Comparison of ENCODE assay signal across 7 cellular contexts in genomic region chr2:160324161-160324768, GRCh38.
DNase-seq lines count a peak whose midpoint lies in the region; ATAC-seq and TF ChIP-seq lines count a peak whose summit lies in the region.

No MANE protein-coding gene starts in this region.

- ATAC-seq in HG03354 (IDR thresholded peaks at IDR 0.05; ENCODE audit: poor library complexity, severe bottlenecking, unreplicated experiment) (peak; percentile 59), GM19328 (IDR thresholded peaks at IDR 0.05; ENCODE audit: unreplicated experiment) (no peak)

- peaks cover 10% of the 10 kb centered on the region for H3K36me3 ChIP-seq in SJSA1

- H3K4me1 Mint-ChIP-seq in immature natural killer cell = peaks cover 89 to 98% of the 10 kb centered on the region in 2 donors

- H3K4me1 ChIP-seq in SJSA1 (replicated peaks) = peaks cover 50% of the 10 kb centered on the region

- H3K4me3 Mint-ChIP-seq in immature natural killer cell = no peak overlapping the region

- H3K36me3 Mint-ChIP-seq in immature natural killer cell = no peaks in the 10 kb centered on the region

- H3K27me3 Mint-ChIP-seq in immature natural killer cell (ENCODE audit: low read depth in 3 of 3) = peaks cover 0 to 3% (median 0%) of the 10 kb centered on the region in 3 donors

- no peak overlapping the region for H3K27ac ChIP-seq in SJSA1

- no peaks in the 10 kb centered on the region for H3K9me3 Mint-ChIP-seq in immature natural killer cell

- TF ChIP-seq CTCF in GM12864 (IDR thresholded peaks at IDR 0.05; ENCODE audit: low read depth, low read length, missing control alignments) (peak; percentile 69), astrocyte of the cerebellum (IDR thresholded peaks at IDR 0.05; ENCODE audit: low read depth, low read length, missing control alignments) (peak; percentile 80)

- no peak for DNase-seq in GM12864 (ENCODE audit: low read depth)
- DNase-seq in SJSA1 (ENCODE audit: low read depth in 1 of 2, low spot score in 2 of 2) = peak; percentile 51 to 59
- peak; percentile 37 for DNase-seq in astrocyte of the cerebellum (ENCODE audit: low read depth)
- DNase-seq in immature natural killer cell = peak; percentile 21 to 43 (median 35)
- DNase-seq in stimulated activated CD4-positive, alpha-beta T cell treated with anti-CD3 and anti-CD28 coated beads, Interleukin-4, amount 100 ng/mL, for 4 hours = peak; percentile 15 to 36

- H3K9me3 ChIP-seq in SJSA1 (replicated peaks) = no peaks in the 10 kb centered on the region

- in situ Hi-C loops in astrocyte of the cerebellum (cut with HindIII; ENCODE audit: low sequenced_read_pairs) = loop anchor here (5.0 kb wide), 1 partner anchor 58 kb away; no protein-coding TSS in a partner anchor

- no peaks in the 10 kb centered on the region for H3K27me3 ChIP-seq in SJSA1 (replicated peaks)

- H3K27ac Mint-ChIP-seq in immature natural killer cell = peak overlapping the region in 3 of 6 donors; percentile 22 to 88 (median 37)

- no peak overlapping the region for H3K4me3 ChIP-seq in GM12864 (ENCODE audit: low read depth, low read length)
- H3K4me3 ChIP-seq in SJSA1 = no peak overlapping the region
- H3K4me3 ChIP-seq in astrocyte of the cerebellum (ENCODE audit: low read depth, low read length) = no peak overlapping the region
